22 cellular contexts compared by ENCODE assay signal in genomic region chr12:13243516-13244070, GRCh38. TPM values are rescaled to one million over a fixed set of nuclear protein-coding genes. Genes with fewer than 3 reads are reported as not detected.
DNase-seq lines count a peak whose midpoint lies in the region; ATAC-seq and TF ChIP-seq lines count a peak whose summit lies in the region.
"Had no signal": no experiment of that assay in that cellular context is flagged by ENCODE, and none has a peak within 500 bp of the region (broad histone marks: within the 10 kb centered on the region; RNA-seq: fewer than 3 reads in every experiment).

No MANE protein-coding gene starts in this region.

- H2BK120ac ChIP-seq in IMR-90 (ENCODE audit: low read depth, low read length) = peak overlapping the region; percentile 98

- no peak overlapping the region for H2AK9ac ChIP-seq in IMR-90 (replicated peaks; ENCODE audit: low read depth, low read length, poor library complexity)

- in situ Hi-C loops in IMR-90 (cut with MboI; ENCODE audit: low sequenced_read_pairs) (no loop called here), astrocyte of the cerebellum (cut with HindIII; ENCODE audit: low sequenced_read_pairs) (no loop called here)

- peak overlapping the region; percentile 93; the same call in 1 of the 2 replicates for H4K5ac ChIP-seq in IMR-90 (ENCODE audit: low read depth, low read length)

- DNase-seq in IMR-90 (peak; percentile 74), astrocyte of the cerebellum (ENCODE audit: low read depth) (peak; percentile 36), fibroblast of mammary gland (ENCODE audit: low read depth) (peak; percentile 18), type B pancreatic cell (ENCODE audit: extremely low spot score, unreplicated experiment) (no peak), D341Med (ENCODE audit: low spot score) (no peak), globus pallidus (ENCODE audit: low spot score) (no peak)
- DNase-seq in CD4-positive, alpha-beta T cell = no peak
- DNase-seq: BE2C, Calu3, H7, Kasumi-1, MG63, NCI-H146, NCI-H1930, NCI-H446, NCI-H524 treated with DMSO at 0.1 percent for 48 hours, NCI-H774, SIG-M5 had no signal

- H3K9me3 Mint-ChIP-seq in type B pancreatic cell = peaks cover 4% of the 10 kb centered on the region
- H3K9me3 Mint-ChIP-seq in CD4-positive, alpha-beta T cell = no peaks in the 10 kb centered on the region
- H3K9me3 Mint-ChIP-seq: CD14-positive monocyte had no signal

- peak; percentile 87 for ATAC-seq in IMR-90 (ENCODE audit: low read depth)
- ATAC-seq in CD4-positive, alpha-beta T cell (ENCODE audit: poor library complexity) = no peak
- ATAC-seq: HepG2, K562 had no signal

- H2BK5ac ChIP-seq in IMR-90 (ENCODE audit: low read depth, low read length, poor library complexity, severe bottlenecking) = peak overlapping the region; percentile 95

- POLR2A ChIA-PET in IMR-90 (lab: Charles Lee; ENCODE audit: unreplicated experiment) = no interaction called here
- POLR2A ChIA-PET in CD4-positive, alpha-beta T cell (lab: Charles Lee) = no interaction called here

- peaks cover 15% of the 10 kb centered on the region for H3K9me1 ChIP-seq in IMR-90 (ENCODE audit: insufficient read depth, low read length)

- no CpG with 5 or more reads among the region's 1 CpG for WGBS in IMR-90 (ENCODE audit: extremely low coverage in 2 of 2, insufficient read length in 1 of 2), 2 experiments

- no peaks in the 10 kb centered on the region for H3K36me3 ChIP-seq in IMR-90 (ENCODE audit: control insufficient read depth, insufficient read depth, low read length)
- H3K36me3 ChIP-seq: BE2C, MG63 had no signal

- no peak for TF ChIP-seq POLR2A in IMR-90 (IDR thresholded peaks at IDR 0.05; ENCODE audit: low read depth, low read length)

- TF ChIP-seq RAD21 in IMR-90 (IDR thresholded peaks at IDR 0.05; ENCODE audit: low read length) = no peak

- peaks cover 0 to 5% of the 10 kb centered on the region in 2 experiments; a peak in 1 of 4 replicates for H3K79me1 ChIP-seq in IMR-90 (ENCODE audit: low read depth in 1 of 2, low read length in 2 of 2)

- H3K4me3 Mint-ChIP-seq in type B pancreatic cell = no peak overlapping the region
- no peak overlapping the region for H3K4me3 Mint-ChIP-seq in CD4-positive, alpha-beta T cell
- H3K4me3 Mint-ChIP-seq: CD14-positive monocyte had no signal

- peak overlapping the region; percentile 81; the same call in 1 of the 2 replicates for H3K4me2 ChIP-seq in IMR-90 (ENCODE audit: low read depth, low read length)

- peak overlapping the region; percentile 97 for H3K4ac ChIP-seq in IMR-90 (ENCODE audit: low read depth, low read length)

- H3K4me3 ChIP-seq in IMR-90 (ENCODE audit: insufficient read depth, low read depth, low read length) = no peak overlapping the region
- H3K4me3 ChIP-seq in astrocyte of the cerebellum (ENCODE audit: low read depth, low read length) = no peak overlapping the region
- no peak overlapping the region for H3K4me3 ChIP-seq in fibroblast of mammary gland (ENCODE audit: control insufficient read depth, low read depth, low read length)
- H3K4me3 ChIP-seq: K562, MG63, SK-N-MC had no signal

- H3K27ac Mint-ChIP-seq in type B pancreatic cell = no peak overlapping the region
- H3K27ac Mint-ChIP-seq in CD4-positive, alpha-beta T cell = no peak overlapping the region
- H3K27ac Mint-ChIP-seq: CD14-positive monocyte had no signal

- CTCF ChIA-PET in IMR-90 (lab: Yijun Ruan, JAX) = no interaction called here
- CTCF ChIA-PET in CD4-positive, alpha-beta T cell (lab: Charles Lee) = no interaction called here

- intact Hi-C loops in IMR-90 (cut with micrococcal nuclease) = no loop called here
- intact Hi-C loops in CD4-positive, alpha-beta T cell (cut with DNase I, micrococcal nuclease) = no loop called here

- no peak overlapping the region for H2AFZ ChIP-seq in IMR-90 (replicated peaks; ENCODE audit: low read length, poor library complexity)

- peak overlapping the region; percentile 82; the same call in 1 of the 2 replicates for H3K14ac ChIP-seq in IMR-90 (replicated peaks; ENCODE audit: low read depth, low read length)

- H3K27ac ChIP-seq in IMR-90 (ENCODE audit: insufficient read depth, low read length) = peak overlapping the region; percentile 54; the same call in 1 of the 2 replicates
- H3K27ac ChIP-seq in CD4-positive, alpha-beta T cell (ENCODE audit: low read depth, low read length) = no peak overlapping the region
- H3K27ac ChIP-seq: SK-N-MC had no signal

- H3K9ac ChIP-seq in IMR-90 (ENCODE audit: low read depth, low read length) = no peak overlapping the region

- peak overlapping the region; percentile 92 for H4K91ac ChIP-seq in IMR-90 (ENCODE audit: insufficient read depth, low read depth, low read length)

- H2BK20ac ChIP-seq in IMR-90 (ENCODE audit: low read depth, low read length) = peak overlapping the region; percentile 99

- no peaks in the 10 kb centered on the region for H3K4me1 Mint-ChIP-seq in type B pancreatic cell (ENCODE audit: unreplicated experiment)
- H3K4me1 Mint-ChIP-seq in CD4-positive, alpha-beta T cell (ENCODE audit: low read depth) = no peaks in the 10 kb centered on the region
- H3K4me1 Mint-ChIP-seq: CD14-positive monocyte had no signal

- H2BK15ac ChIP-seq in IMR-90 (ENCODE audit: low read depth, low read length) = peak overlapping the region; percentile 79; the same call in 2 of the 3 replicates

- H4K8ac ChIP-seq in IMR-90 (ENCODE audit: low read depth in 2 of 2, low read length in 2 of 2) = peak overlapping the region; percentile 2 to 90; a peak in 2 of 4 replicates

- no TSS peak for BruUV-seq in IMR-90 (replicated peaks; lab: Mats Ljungman, UMichigan)

- no peaks in the 10 kb centered on the region for H4K20me1 ChIP-seq in IMR-90 (ENCODE audit: insufficient read depth, low read length)

- H2AK5ac ChIP-seq in IMR-90 (ENCODE audit: low read depth, low read length) = peak overlapping the region; percentile 91

- peak overlapping the region; percentile 33; the same call in 1 of the 2 replicates for H3K56ac ChIP-seq in IMR-90 (ENCODE audit: extremely low read depth, insufficient read depth, low read length)

- peaks cover 22% of the 10 kb centered on the region for H3K27me3 Mint-ChIP-seq in type B pancreatic cell
- H3K27me3 Mint-ChIP-seq in CD4-positive, alpha-beta T cell = peaks cover 17% of the 10 kb centered on the region

- dilution Hi-C loops in IMR-90 (cut with HindIII; ENCODE audit: low sequenced_read_pairs, unreplicated experiment) = no loop called here

- no peak for TF ChIP-seq CTCF in IMR-90 (conservative IDR thresholded peaks at IDR 0.05; ENCODE audit: low read depth, low read length)
- no peak for TF ChIP-seq CTCF in astrocyte of the cerebellum (IDR thresholded peaks at IDR 0.05; ENCODE audit: low read depth, low read length, missing control alignments)
- no peak for TF ChIP-seq CTCF in fibroblast of mammary gland (conservative IDR thresholded peaks at IDR 0.05; ENCODE audit: control insufficient read depth, insufficient read depth, low read depth, low read length)
- no peak for TF ChIP-seq CTCF in type B pancreatic cell (conservative IDR thresholded peaks at IDR 0.05)
- TF ChIP-seq CTCF in CD4-positive, alpha-beta T cell (IDR thresholded peaks at IDR 0.05) = no peak

- H3K23ac ChIP-seq in IMR-90 (ENCODE audit: low read depth, low read length) = 0 out of 2 replicates have a peak overlapping the region, but pooled peaks have one; percentile 73

- no peaks in the 10 kb centered on the region for H3K36me3 Mint-ChIP-seq in type B pancreatic cell
- no peaks in the 10 kb centered on the region for H3K36me3 Mint-ChIP-seq in CD4-positive, alpha-beta T cell (ENCODE audit: low read depth)
- H3K36me3 Mint-ChIP-seq: CD14-positive monocyte had no signal

- no peaks in the 10 kb centered on the region for H3K27me3 ChIP-seq in IMR-90 (ENCODE audit: control insufficient read depth, insufficient read depth, low read length)
- no peaks in the 10 kb centered on the region for H3K27me3 ChIP-seq in CD4-positive, alpha-beta T cell (ENCODE audit: control insufficient read depth, insufficient read depth, low read length)
- H3K27me3 ChIP-seq: MG63 had no signal

- H3K18ac ChIP-seq in IMR-90 (ENCODE audit: low read depth, low read length) = peak overlapping the region; percentile 96; the same call in 1 of the 2 replicates

- H3K9me3 ChIP-seq in IMR-90 (ENCODE audit: control insufficient read depth, insufficient read depth, low read length) = no peaks in the 10 kb centered on the region
- H3K9me3 ChIP-seq in CD4-positive, alpha-beta T cell (ENCODE audit: control insufficient read depth, low read length) = no peaks in the 10 kb centered on the region
- H3K9me3 ChIP-seq: BE2C, MG63 had no signal

- H3K4me1 ChIP-seq in IMR-90 (ENCODE audit: control insufficient read depth, insufficient read depth, low read length) = peaks cover 10% of the 10 kb centered on the region
- H3K4me1 ChIP-seq: BE2C had no signal

TF ChIP-seq in IMR-90, 13 proteins besides CTCF, POLR2A, EP300 and RAD21:
- TF ChIP-seq FOS (IDR thresholded peaks at IDR 0.05; ENCODE audit: low read depth, low read length) (0 out of 2 replicates have a peak, but pooled peaks have one; percentile 19), CEBPB (IDR thresholded peaks at IDR 0.05; ENCODE audit: low read depth, low read length) (peak; percentile 77), NFE2L2 (IDR thresholded peaks at IDR 0.05; ENCODE audit: low read depth, low read length) (no peak)

RNA-seq across cellular contexts. Expression of gene EMP1, which starts 47.1 kb away (rescaled TPM):
- total RNA-seq in IMR-90 (2012; rRNA removed) = 137 and 570 TPM in 2 replicates
- 106 and 201 TPM in 2 replicates for polyA plus RNA-seq in IMR-90 (2012; rRNA removed)
- 69.6 and 82.0 TPM in 2 replicates for polyA plus RNA-seq in IMR-90 (2012; cell fraction: cytosol; rRNA removed)
- polyA plus RNA-seq in IMR-90 (2012; cell fraction: nucleus; rRNA removed; ENCODE audit: low replicate concordance) = 81.8 and 230 TPM in 2 replicates
- 340 and 2,561 TPM in 2 replicates for total RNA-seq in type B pancreatic cell (ENCODE audit: low replicate concordance)
- 1 to 10 TPM; 9.0 to 9.1 TPM for total RNA-seq in CD4-positive, alpha-beta T cell

Comparison
In these comparisons a context has a peak if more than half of its experiments do, and no peak if none do; other contexts are left out.
1. DNase-seq: peak in IMR-90 (single experiment), astrocyte of the cerebellum (single experiment) and fibroblast of mammary gland (single experiment); none in type B pancreatic cell (single experiment), D341Med (single experiment), globus pallidus (single experiment) and CD4-positive, alpha-beta T cell (0 of 10).
2. RNA of gene EMP1, which starts 47.1 kb away (total RNA-seq): 340 to 2,561 TPM in type B pancreatic cell and 137 to 570 TPM in IMR-90; 9.0 to 9.1 TPM in CD4-positive, alpha-beta T cell; every median in the first group is over 10 times any median in the second.